In the genomic region with DNA sequence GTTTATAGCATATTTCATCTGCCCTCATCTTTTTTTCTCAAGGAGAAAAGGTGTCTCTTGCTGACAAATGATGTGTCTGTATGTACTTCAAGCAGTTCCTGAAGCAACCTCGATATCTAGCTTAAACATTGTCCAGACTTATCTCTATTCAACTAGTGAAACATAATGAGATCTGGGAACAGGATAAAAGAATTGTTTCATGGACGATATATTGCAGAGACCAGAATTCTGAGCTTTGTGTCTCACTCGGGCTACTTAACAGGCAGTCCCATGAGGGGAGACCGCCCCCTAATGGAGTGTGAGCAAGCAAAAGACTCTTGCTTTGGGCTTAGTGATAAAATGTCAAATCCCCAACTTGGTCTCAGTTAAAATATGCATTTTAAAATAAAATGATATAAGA, we compare ENCODE assay signal across 11 cellular contexts.
DNase-seq lines count a peak whose midpoint lies in the region; ATAC-seq and TF ChIP-seq lines count a peak whose summit lies in the region.
"Had no signal": no experiment of that assay in that cellular context is flagged by ENCODE, and none has a peak within 500 bp of the region (broad histone marks: within the 10 kb centered on the region; RNA-seq: fewer than 3 reads in every experiment).

No MANE protein-coding gene starts in this region.

- H3K4me3 ChIP-seq in left lung: no peak overlapping the region
- no peak overlapping the region for H3K4me3 ChIP-seq in CD8-positive, alpha-beta T cell (ENCODE audit: low read depth, low read length)

- H3K4me3 Mint-ChIP-seq in CD8-positive, alpha-beta T cell: no peak overlapping the region
- H3K4me3 Mint-ChIP-seq: activated B cell treated with CpG ODN at 0.5 μM for 24 hours; natural killer cell treated with Interleukin-12 subunit alpha and Interleukin-12 subunit beta and Interleukin-15 and Interleukin-18, amount 100 ng/mL, for 72 hours had no signal

- POLR2A ChIA-PET in CD8-positive, alpha-beta T cell (lab: Charles Lee): no interaction called here

- ATAC-seq in left lung: peak; percentile 41
- no peak for ATAC-seq in CD8-positive, alpha-beta T cell
- ATAC-seq: natural killer cell treated with Interleukin-12 subunit alpha and Interleukin-12 subunit beta and Interleukin-15 and Interleukin-18, amount 100 ng/mL, for 72 hours had no signal

- no peaks in the 10 kb centered on the region for H3K27me3 Mint-ChIP-seq in CD8-positive, alpha-beta T cell (ENCODE audit: low read depth)
- H3K27me3 Mint-ChIP-seq: activated B cell treated with CpG ODN at 0.5 μM for 24 hours; natural killer cell treated with Interleukin-12 subunit alpha and Interleukin-12 subunit beta and Interleukin-15 and Interleukin-18, amount 100 ng/mL, for 72 hours had no signal

- H3K4me1 Mint-ChIP-seq in CD8-positive, alpha-beta T cell (ENCODE audit: low read depth): no peaks in the 10 kb centered on the region
- H3K4me1 Mint-ChIP-seq: activated B cell treated with CpG ODN at 0.5 μM for 24 hours had no signal

- no peaks in the 10 kb centered on the region for H3K36me3 ChIP-seq in left lung
- no peaks in the 10 kb centered on the region for H3K36me3 ChIP-seq in CD8-positive, alpha-beta T cell (ENCODE audit: insufficient read depth, low read length)

- TF ChIP-seq CTCF in left lung (IDR thresholded peaks at IDR 0.05): no peak
- TF ChIP-seq CTCF in CD8-positive, alpha-beta T cell (IDR thresholded peaks at IDR 0.05): no peak

- no peaks in the 10 kb centered on the region for H3K27me3 ChIP-seq in left lung
- H3K27me3 ChIP-seq in CD8-positive, alpha-beta T cell (ENCODE audit: insufficient read depth, low read length): no peaks in the 10 kb centered on the region

- peaks cover 14% of the 10 kb centered on the region for H3K9me3 Mint-ChIP-seq in CD8-positive, alpha-beta T cell
- H3K9me3 Mint-ChIP-seq: activated B cell treated with CpG ODN at 0.5 μM for 24 hours had no signal

- H3K9me3 ChIP-seq in left lung: peaks cover 0 to 3% of the 10 kb centered on the region in 2 donors
- H3K9me3 ChIP-seq in CD8-positive, alpha-beta T cell (ENCODE audit: low read length): no peaks in the 10 kb centered on the region

- CTCF ChIA-PET in CD8-positive, alpha-beta T cell (lab: Charles Lee): no interaction called here

- no peak overlapping the region for H3K27ac ChIP-seq in left lung
- no peak overlapping the region for H3K27ac ChIP-seq in CD8-positive, alpha-beta T cell (ENCODE audit: low read depth, low read length)

- no peaks in the 10 kb centered on the region for H3K36me3 Mint-ChIP-seq in CD8-positive, alpha-beta T cell

- no peaks in the 10 kb centered on the region for H3K4me1 ChIP-seq in left lung
- H3K4me1 ChIP-seq in CD8-positive, alpha-beta T cell (ENCODE audit: insufficient read depth, low read length): no peaks in the 10 kb centered on the region

- DNase-seq in DMS153 treated with DMSO at 0.1 percent for 48 hours (lab: John Stamatoyannopoulos, UW; ENCODE audit: unreplicated experiment) (peak; percentile 48), NCI-H1105 (lab: John Stamatoyannopoulos, UW) (peak; percentile 24), SK-N-DZ (ENCODE audit: low spot score) (peak; percentile 91), left lung (no peak), SW 1271 (lab: John Stamatoyannopoulos, UW) (no peak), germinal center (ENCODE audit: low spot score) (no peak), activated gamma-delta T cell (lab: John Stamatoyannopoulos, UW) (no peak)
- no peak for DNase-seq in CD8-positive, alpha-beta T cell
- DNase-seq: activated B cell treated with CpG ODN at 0.5 μM for 24 hours; stimulated activated naive CD4-positive, alpha-beta T cell treated with Interleukin-2 at 50 U/mL for 16 hours had no signal

- no peak overlapping the region for H3K27ac Mint-ChIP-seq in CD8-positive, alpha-beta T cell
- H3K27ac Mint-ChIP-seq: activated B cell treated with CpG ODN at 0.5 μM for 24 hours; natural killer cell treated with Interleukin-12 subunit alpha and Interleukin-12 subunit beta and Interleukin-15 and Interleukin-18, amount 100 ng/mL, for 72 hours had no signal

- intact Hi-C loops in left lung (cut with DNase I): no loop called here
- intact Hi-C loops in CD8-positive, alpha-beta T cell (cut with DNase I, micrococcal nuclease): no loop called here

Comparison
In these comparisons a context has a peak if more than half of its experiments do, and no peak if none do; other contexts are left out.
1. DNase-seq: peak in DMS153 treated with DMSO at 0.1 percent for 48 hours (single experiment), NCI-H1105 (single experiment) and SK-N-DZ (single experiment); none in left lung (0 of 2), CD8-positive, alpha-beta T cell (0 of 7), SW 1271 (0 of 2), germinal center (single experiment) and activated gamma-delta T cell (single experiment).